Comparison of ENCODE assay signal across 31 cellular contexts in the genomic region with DNA sequence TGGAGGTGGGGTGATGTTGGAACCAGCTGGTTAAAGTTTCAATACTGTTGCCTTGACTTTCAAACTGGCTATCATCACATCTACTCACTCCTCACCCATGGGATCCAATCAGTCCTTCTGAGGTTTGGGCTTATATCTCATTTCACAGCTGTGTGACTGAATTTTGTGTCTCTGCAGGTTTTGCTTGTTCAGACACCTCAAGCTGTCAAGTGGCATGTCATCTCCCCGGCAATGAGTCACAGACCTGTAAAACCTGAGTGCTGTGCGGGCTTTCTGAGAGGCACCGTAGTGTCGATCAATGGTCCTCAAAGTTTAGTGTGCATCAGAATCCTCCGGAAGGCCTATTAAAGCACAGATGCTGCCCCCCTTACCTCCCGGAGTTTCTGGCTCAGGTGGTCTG.
"Had no signal": no experiment of that assay in that cellular context is flagged by ENCODE, and none has a peak within 500 bp of the region (broad histone marks: within the 10 kb centered on the region; RNA-seq: fewer than 3 reads in every experiment).

No MANE protein-coding gene starts in this region.

- H3K27ac ChIP-seq: brain microvascular endothelial cell, cardiac muscle cell, PC-9, SJSA1 had no signal

- H3K4me1 ChIP-seq: SJSA1 had no signal

- DNase-seq: activated CD4-positive, alpha-beta T cell treated with anti-CD3 and anti-CD28 coated beads, Interleukin-2, amount 10 ng/mL, durations not matched to agents 24 days and 14 days; activated CD4-positive, alpha-beta T cell treated with anti-CD3 and anti-CD28 coated beads, Interleukin-2, amount 50 U/mL, for 4 hours; activated CD8-positive, alpha-beta T cell treated with anti-CD3 and anti-CD28 coated beads for 36 hours; activated effector memory CD4-positive, alpha-beta T cell treated with anti-CD3 and anti-CD28 coated beads, Interleukin-2, amount 50 U/mL, for 16 hours; activated naive CD4-positive, alpha-beta T cell; activated naive CD4-positive, alpha-beta T cell treated with anti-CD3 and anti-CD28 coated beads, Interleukin-2, amount 50 U/mL, for 16 hours; activated naive CD8-positive, alpha-beta T cell treated with anti-CD3 and anti-CD28 coated beads for 36 hours; activated T-cell treated with anti-CD3 and anti-CD28 coated beads, Interleukin-2, amount 50 U/mL, for 1 hour; activated T-cell treated with anti-CD3 and anti-CD28 coated beads, Interleukin-2, amount 50 U/mL, for 72 hours; amniotic stem cell; aorta; brain microvascular endothelial cell; cerebellar nuclear complex; Kasumi-1; KG1; MG63; NCI-H1048; NCI-H1105 treated with DMSO at 0.1 percent for 48 hours; NCI-H1436; NCI-H1694; NCI-H1930; NCI-H345; NCI-H524 treated with DMSO at 0.1 percent for 48 hours; NK-92 treated with Interleukin-12 subunit alpha and Interleukin-12 subunit beta, amount 100 ng/mL, for 24 hours; PC-9; SHP77; SK-N-SH had no signal

- H3K4me3 ChIP-seq: cardiac muscle cell, MG63, PC-9, SJSA1 had no signal

- H3K9me3 ChIP-seq: MG63, SJSA1, SK-N-SH had no signal

- FAIRE-seq: RCC 7860, TTC549 had no signal

- H3K36me3 ChIP-seq: brain microvascular endothelial cell, cardiac muscle cell, MG63, SJSA1 had no signal

- H3K27me3 ChIP-seq: brain microvascular endothelial cell, cardiac muscle cell, SJSA1 had no signal
